In the genomic region with DNA sequence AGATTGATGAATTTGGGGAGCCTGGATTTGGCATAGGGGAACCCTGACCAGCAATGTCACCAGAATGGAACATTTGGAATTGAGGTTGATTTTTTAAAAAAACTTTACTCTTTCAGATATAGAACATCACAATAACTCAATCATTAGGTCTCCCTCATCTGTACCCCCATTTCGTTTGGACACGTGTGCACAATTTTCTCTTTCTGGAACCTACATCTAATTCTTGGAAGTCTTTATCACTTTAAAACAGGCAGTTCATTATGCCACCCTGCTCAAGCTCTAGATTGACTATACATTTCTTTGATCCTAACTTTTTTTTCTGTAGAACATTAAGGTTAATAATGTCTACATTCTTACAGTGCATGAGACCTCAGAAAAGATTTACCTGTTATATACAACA, we compare ENCODE assay signal across 1 cellular context.
TF ChIP-seq lines count a peak whose summit lies in the region.

No MANE protein-coding gene starts in this region.

TF ChIP-seq in K562, 482 proteins besides CTCF, POLR2A, EP300 and RAD21 (continued from another document and continues in another):
- TF ChIP-seq ZNF133 (CRISPR knock-in tag; IDR thresholded peaks at IDR 0.05) (no peak), XRCC4 (IDR thresholded peaks at IDR 0.05; ENCODE audit: extremely low read depth, insufficient read depth, insufficient read length) (no peak), ARNT (IDR thresholded peaks at IDR 0.05) (peak in 1 of 2 experiments; percentile 36; a peak in 1 of 4 replicates), NR3C1 (CRISPR knock-in tag; IDR thresholded peaks at IDR 0.05) (no peak), ZFP30 (CRISPR knock-in tag; IDR thresholded peaks at IDR 0.05; ENCODE audit: borderline replicate concordance) (no peak), ZNF263 (CRISPR knock-in tag; IDR thresholded peaks at IDR 0.05; ENCODE audit: borderline replicate concordance) (no peak), MAFK (IDR thresholded peaks at IDR 0.05; ENCODE audit: low read length) (no peak), MXI1 (IDR thresholded peaks at IDR 0.05; ENCODE audit: low read depth, low read length) (no peak), CAMTA2 (CRISPR knock-in tag; conservative IDR thresholded peaks at IDR 0.05) (no peak), MEIS2 (IDR thresholded peaks at IDR 0.05; ENCODE audit: partially characterized antibody) (peak; percentile 12), HIVEP1 (CRISPR knock-in tag; IDR thresholded peaks at IDR 0.05) (no peak), ZNF764 (CRISPR knock-in tag; IDR thresholded peaks at IDR 0.05; ENCODE audit: low read depth) (no peak), GTF2E2 (tag; IDR thresholded peaks at IDR 0.05) (no peak), TEAD4 (IDR thresholded peaks at IDR 0.05; ENCODE audit: low read length) (peak; percentile 48; the same call in 1 of the 2 replicates), TEAD4 (CRISPR knock-in tag; IDR thresholded peaks at IDR 0.05; ENCODE audit: borderline replicate concordance) (no peak), CEBPG (CRISPR knock-in tag; IDR thresholded peaks at IDR 0.05) (no peak), CEBPG (tag; conservative IDR thresholded peaks at IDR 0.05 in 1 of 2, IDR thresholded peaks at IDR 0.05 in 1 of 2) (no peak), CBFA2T2 (conservative IDR thresholded peaks at IDR 0.05) (peak; percentile 32), ZC3H11A (IDR thresholded peaks at IDR 0.05; ENCODE audit: low read depth, low read length) (no peak), TAF9B (IDR thresholded peaks at IDR 0.05; ENCODE audit: partially characterized antibody) (peak; percentile 25), ZNF644 (tag; IDR thresholded peaks at IDR 0.05; ENCODE audit: low read depth) (no peak), PTBP1 (IDR thresholded peaks at IDR 0.05; ENCODE audit: low read depth, low read length) (no peak), ARID1B (IDR thresholded peaks at IDR 0.05) (peak; percentile 84), MCM2 (IDR thresholded peaks at IDR 0.05; ENCODE audit: low read depth) (no peak), ILF3 (IDR thresholded peaks at IDR 0.05; ENCODE audit: borderline replicate concordance) (no peak), EP400 (IDR thresholded peaks at IDR 0.05) (peak; percentile 33; the same call in 1 of the 2 replicates), MYC (IDR thresholded peaks at IDR 0.05; ENCODE audit: low read depth, low read length) (peak; percentile 17; the same call in 1 of the 2 replicates), MYC (CRISPR knock-in tag; IDR thresholded peaks at IDR 0.05; ENCODE audit: borderline replicate concordance, low read depth) (no peak), TBP (optimal IDR thresholded peaks at IDR 0.05; ENCODE audit: low read depth, low read length) (no peak), FOSL1 (tag; conservative IDR thresholded peaks at IDR 0.05) (no peak), ASH1L (IDR thresholded peaks at IDR 0.05; ENCODE audit: borderline replicate concordance, low read depth, partially characterized antibody) (no peak), CBX3 (IDR thresholded peaks at IDR 0.05; ENCODE audit: borderline replicate concordance in 1 of 2, low read length in 2 of 2) (no peak), BRD4 (IDR thresholded peaks at IDR 0.05) (no peak), PHF21A (IDR thresholded peaks at IDR 0.05; ENCODE audit: borderline replicate concordance, low read depth) (no peak), ZNF75A (CRISPR knock-in tag; IDR thresholded peaks at IDR 0.05) (no peak), ZNF3 (CRISPR knock-in tag; IDR thresholded peaks at IDR 0.05) (no peak), PRPF4 (IDR thresholded peaks at IDR 0.05; ENCODE audit: insufficient read depth, low read depth, low read length, poor library complexity, severe bottlenecking) (no peak), SRSF3 (IDR thresholded peaks at IDR 0.05; ENCODE audit: insufficient read depth, low read length) (no peak), MYNN (IDR thresholded peaks at IDR 0.05) (no peak), MYNN (CRISPR knock-in tag; IDR thresholded peaks at IDR 0.05) (no peak), CCAR2 (IDR thresholded peaks at IDR 0.05; ENCODE audit: low read depth, low read length) (no peak), MED1 (CRISPR knock-in tag; IDR thresholded peaks at IDR 0.05; ENCODE audit: borderline replicate concordance) (no peak), MAZ (CRISPR knock-in tag; conservative IDR thresholded peaks at IDR 0.05 in 1 of 2, IDR thresholded peaks at IDR 0.05 in 1 of 2) (no peak), PHB2 (IDR thresholded peaks at IDR 0.05; ENCODE audit: low read depth) (no peak), DIDO1 (tag; IDR thresholded peaks at IDR 0.05; ENCODE audit: low read depth) (no peak)
- TF ChIP-seq, protein P1, sequence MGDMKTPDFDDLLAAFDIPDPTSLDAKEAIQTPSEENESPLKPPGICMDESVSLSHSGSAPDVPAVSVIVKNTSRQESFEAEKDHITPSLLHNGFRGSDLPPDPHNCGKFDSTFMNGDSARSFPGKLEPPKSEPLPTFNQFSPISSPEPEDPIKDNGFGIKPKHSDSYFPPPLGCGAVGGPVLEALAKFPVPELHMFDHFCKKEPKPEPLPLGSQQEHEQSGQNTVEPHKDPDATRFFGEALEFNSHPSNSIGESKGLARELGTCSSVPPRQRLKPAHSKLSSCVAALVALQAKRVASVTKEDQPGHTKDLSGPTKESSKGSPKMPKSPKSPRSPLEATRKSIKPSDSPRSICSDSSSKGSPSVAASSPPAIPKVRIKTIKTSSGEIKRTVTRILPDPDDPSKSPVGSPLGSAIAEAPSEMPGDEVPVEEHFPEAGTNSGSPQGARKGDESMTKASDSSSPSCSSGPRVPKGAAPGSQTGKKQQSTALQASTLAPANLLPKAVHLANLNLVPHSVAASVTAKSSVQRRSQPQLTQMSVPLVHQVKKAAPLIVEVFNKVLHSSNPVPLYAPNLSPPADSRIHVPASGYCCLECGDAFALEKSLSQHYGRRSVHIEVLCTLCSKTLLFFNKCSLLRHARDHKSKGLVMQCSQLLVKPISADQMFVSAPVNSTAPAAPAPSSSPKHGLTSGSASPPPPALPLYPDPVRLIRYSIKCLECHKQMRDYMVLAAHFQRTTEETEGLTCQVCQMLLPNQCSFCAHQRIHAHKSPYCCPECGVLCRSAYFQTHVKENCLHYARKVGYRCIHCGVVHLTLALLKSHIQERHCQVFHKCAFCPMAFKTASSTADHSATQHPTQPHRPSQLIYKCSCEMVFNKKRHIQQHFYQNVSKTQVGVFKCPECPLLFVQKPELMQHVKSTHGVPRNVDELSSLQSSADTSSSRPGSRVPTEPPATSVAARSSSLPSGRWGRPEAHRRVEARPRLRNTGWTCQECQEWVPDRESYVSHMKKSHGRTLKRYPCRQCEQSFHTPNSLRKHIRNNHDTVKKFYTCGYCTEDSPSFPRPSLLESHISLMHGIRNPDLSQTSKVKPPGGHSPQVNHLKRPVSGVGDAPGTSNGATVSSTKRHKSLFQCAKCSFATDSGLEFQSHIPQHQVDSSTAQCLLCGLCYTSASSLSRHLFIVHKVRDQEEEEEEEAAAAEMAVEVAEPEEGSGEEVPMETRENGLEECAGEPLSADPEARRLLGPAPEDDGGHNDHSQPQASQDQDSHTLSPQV (IDR thresholded peaks at IDR 0.05), result no peak
- TF ChIP-seq, protein P2, sequence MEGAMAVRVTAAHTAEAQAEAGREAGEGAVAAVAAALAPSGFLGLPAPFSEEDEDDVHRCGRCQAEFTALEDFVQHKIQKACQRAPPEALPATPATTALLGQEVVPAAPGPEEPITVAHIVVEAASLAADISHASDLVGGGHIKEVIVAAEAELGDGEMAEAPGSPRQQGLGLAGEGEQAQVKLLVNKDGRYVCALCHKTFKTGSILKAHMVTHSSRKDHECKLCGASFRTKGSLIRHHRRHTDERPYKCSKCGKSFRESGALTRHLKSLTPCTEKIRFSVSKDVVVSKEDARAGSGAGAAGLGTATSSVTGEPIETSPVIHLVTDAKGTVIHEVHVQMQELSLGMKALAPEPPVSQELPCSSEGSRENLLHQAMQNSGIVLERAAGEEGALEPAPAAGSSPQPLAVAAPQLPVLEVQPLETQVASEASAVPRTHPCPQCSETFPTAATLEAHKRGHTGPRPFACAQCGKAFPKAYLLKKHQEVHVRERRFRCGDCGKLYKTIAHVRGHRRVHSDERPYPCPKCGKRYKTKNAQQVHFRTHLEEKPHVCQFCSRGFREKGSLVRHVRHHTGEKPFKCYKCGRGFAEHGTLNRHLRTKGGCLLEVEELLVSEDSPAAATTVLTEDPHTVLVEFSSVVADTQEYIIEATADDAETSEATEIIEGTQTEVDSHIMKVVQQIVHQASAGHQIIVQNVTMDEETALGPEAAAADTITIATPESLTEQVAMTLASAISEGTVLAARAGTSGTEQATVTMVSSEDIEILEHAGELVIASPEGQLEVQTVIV (CRISPR knock-in tag; IDR thresholded peaks at IDR 0.05; ENCODE audit: borderline replicate concordance), result no peak
- TF ChIP-seq, protein P3, sequence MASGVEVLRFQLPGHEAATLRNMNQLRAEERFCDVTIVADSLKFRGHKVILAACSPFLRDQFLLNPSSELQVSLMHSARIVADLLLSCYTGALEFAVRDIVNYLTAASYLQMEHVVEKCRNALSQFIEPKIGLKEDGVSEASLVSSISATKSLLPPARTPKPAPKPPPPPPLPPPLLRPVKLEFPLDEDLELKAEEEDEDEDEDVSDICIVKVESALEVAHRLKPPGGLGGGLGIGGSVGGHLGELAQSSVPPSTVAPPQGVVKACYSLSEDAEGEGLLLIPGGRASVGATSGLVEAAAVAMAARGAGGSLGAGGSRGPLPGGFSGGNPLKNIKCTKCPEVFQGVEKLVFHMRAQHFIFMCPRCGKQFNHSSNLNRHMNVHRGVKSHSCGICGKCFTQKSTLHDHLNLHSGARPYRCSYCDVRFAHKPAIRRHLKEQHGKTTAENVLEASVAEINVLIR (CRISPR knock-in tag; IDR thresholded peaks at IDR 0.05), result no peak
- TF ChIP-seq, protein P4, sequence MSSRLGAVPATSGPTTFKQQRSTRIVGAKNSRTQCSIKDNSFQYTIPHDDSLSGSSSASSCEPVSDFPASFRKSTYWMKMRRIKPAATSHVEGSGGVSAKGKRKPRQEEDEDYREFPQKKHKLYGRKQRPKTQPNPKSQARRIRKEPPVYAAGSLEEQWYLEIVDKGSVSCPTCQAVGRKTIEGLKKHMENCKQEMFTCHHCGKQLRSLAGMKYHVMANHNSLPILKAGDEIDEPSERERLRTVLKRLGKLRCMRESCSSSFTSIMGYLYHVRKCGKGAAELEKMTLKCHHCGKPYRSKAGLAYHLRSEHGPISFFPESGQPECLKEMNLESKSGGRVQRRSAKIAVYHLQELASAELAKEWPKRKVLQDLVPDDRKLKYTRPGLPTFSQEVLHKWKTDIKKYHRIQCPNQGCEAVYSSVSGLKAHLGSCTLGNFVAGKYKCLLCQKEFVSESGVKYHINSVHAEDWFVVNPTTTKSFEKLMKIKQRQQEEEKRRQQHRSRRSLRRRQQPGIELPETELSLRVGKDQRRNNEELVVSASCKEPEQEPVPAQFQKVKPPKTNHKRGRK (tag; IDR thresholded peaks at IDR 0.05), result no peak
- TF ChIP-seq, protein P5, sequence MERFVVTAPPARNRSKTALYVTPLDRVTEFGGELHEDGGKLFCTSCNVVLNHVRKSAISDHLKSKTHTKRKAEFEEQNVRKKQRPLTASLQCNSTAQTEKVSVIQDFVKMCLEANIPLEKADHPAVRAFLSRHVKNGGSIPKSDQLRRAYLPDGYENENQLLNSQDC (CRISPR knock-in tag; IDR thresholded peaks at IDR 0.05), result no peak
- TF ChIP-seq, protein P6, sequence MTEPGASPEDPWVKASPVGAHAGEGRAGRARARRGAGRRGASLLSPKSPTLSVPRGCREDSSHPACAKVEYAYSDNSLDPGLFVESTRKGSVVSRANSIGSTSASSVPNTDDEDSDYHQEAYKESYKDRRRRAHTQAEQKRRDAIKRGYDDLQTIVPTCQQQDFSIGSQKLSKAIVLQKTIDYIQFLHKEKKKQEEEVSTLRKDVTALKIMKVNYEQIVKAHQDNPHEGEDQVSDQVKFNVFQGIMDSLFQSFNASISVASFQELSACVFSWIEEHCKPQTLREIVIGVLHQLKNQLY (CRISPR knock-in tag; conservative IDR thresholded peaks at IDR 0.05), result no peak
- TF ChIP-seq, protein P7, sequence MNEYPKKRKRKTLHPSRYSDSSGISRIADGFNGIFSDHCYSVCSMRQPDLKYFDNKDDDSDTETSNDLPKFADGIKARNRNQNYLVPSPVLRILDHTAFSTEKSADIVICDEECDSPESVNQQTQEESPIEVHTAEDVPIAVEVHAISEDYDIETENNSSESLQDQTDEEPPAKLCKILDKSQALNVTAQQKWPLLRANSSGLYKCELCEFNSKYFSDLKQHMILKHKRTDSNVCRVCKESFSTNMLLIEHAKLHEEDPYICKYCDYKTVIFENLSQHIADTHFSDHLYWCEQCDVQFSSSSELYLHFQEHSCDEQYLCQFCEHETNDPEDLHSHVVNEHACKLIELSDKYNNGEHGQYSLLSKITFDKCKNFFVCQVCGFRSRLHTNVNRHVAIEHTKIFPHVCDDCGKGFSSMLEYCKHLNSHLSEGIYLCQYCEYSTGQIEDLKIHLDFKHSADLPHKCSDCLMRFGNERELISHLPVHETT (CRISPR knock-in tag; conservative IDR thresholded peaks at IDR 0.05 in 1 of 2, IDR thresholded peaks at IDR 0.05 in 1 of 2), result no peak
- TF ChIP-seq, protein P8, sequence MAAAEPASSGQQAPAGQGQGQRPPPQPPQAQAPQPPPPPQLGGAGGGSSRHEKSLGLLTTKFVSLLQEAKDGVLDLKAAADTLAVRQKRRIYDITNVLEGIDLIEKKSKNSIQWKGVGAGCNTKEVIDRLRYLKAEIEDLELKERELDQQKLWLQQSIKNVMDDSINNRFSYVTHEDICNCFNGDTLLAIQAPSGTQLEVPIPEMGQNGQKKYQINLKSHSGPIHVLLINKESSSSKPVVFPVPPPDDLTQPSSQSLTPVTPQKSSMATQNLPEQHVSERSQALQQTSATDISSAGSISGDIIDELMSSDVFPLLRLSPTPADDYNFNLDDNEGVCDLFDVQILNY (CRISPR knock-in tag; IDR thresholded peaks at IDR 0.05), result no peak
- TF ChIP-seq, protein P9, sequence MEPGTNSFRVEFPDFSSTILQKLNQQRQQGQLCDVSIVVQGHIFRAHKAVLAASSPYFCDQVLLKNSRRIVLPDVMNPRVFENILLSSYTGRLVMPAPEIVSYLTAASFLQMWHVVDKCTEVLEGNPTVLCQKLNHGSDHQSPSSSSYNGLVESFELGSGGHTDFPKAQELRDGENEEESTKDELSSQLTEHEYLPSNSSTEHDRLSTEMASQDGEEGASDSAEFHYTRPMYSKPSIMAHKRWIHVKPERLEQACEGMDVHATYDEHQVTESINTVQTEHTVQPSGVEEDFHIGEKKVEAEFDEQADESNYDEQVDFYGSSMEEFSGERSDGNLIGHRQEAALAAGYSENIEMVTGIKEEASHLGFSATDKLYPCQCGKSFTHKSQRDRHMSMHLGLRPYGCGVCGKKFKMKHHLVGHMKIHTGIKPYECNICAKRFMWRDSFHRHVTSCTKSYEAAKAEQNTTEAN (CRISPR knock-in tag; IDR thresholded peaks at IDR 0.05), result no peak
- TF ChIP-seq, protein P10, sequence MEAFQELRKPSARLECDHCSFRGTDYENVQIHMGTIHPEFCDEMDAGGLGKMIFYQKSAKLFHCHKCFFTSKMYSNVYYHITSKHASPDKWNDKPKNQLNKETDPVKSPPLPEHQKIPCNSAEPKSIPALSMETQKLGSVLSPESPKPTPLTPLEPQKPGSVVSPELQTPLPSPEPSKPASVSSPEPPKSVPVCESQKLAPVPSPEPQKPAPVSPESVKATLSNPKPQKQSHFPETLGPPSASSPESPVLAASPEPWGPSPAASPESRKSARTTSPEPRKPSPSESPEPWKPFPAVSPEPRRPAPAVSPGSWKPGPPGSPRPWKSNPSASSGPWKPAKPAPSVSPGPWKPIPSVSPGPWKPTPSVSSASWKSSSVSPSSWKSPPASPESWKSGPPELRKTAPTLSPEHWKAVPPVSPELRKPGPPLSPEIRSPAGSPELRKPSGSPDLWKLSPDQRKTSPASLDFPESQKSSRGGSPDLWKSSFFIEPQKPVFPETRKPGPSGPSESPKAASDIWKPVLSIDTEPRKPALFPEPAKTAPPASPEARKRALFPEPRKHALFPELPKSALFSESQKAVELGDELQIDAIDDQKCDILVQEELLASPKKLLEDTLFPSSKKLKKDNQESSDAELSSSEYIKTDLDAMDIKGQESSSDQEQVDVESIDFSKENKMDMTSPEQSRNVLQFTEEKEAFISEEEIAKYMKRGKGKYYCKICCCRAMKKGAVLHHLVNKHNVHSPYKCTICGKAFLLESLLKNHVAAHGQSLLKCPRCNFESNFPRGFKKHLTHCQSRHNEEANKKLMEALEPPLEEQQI (IDR thresholded peaks at IDR 0.05), result no peak
